ENCODE assay signal across 27 cellular contexts in the genomic region with DNA sequence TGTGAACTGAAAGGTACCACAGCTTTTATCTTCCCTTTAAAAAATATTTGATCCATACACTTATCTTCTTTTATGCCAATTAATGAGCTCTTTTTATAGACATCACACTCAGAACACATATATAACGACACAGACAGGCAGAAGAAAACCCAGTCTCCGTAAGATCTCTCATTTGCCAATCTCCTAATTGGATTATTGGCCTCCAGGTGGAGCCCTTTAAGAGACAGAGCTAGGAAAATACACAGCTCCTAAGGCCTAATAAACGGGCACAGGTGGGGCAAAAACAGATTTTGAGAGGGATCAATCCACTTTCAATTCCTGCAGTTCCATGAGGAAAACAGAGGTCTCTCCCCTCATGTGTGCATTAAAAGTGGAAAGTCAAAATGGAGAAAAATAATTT.
DNase-seq lines count a peak whose midpoint lies in the region; ATAC-seq and TF ChIP-seq lines count a peak whose summit lies in the region.
"Had no signal": no experiment of that assay in that cellular context is flagged by ENCODE, and none has a peak within 500 bp of the region (broad histone marks: within the 10 kb centered on the region; RNA-seq: fewer than 3 reads in every experiment).

No MANE protein-coding gene starts in this region.

- H3K9me2 ChIP-seq in PC-3 (replicated peaks; ENCODE audit: low read length), result no peaks in the 10 kb centered on the region

- no TSS peak for BruUV-seq in PC-3 (replicated peaks; lab: Mats Ljungman, UMichigan)

- TF ChIP-seq CTCF in PC-3 (conservative IDR thresholded peaks at IDR 0.05; ENCODE audit: low read depth, low read length) (no peak; the same call in 1 of the 2 replicates), neural crest cell (conservative IDR thresholded peaks at IDR 0.05) (peak; percentile 40)

- H3K4me3 Mint-ChIP-seq in neural crest cell, result no peak overlapping the region
- H3K4me3 Mint-ChIP-seq: activated B cell treated with CpG ODN at 0.5 μM for 24 hours; CD4-positive, alpha-beta T cell; naive B cell had no signal

- no peak overlapping the region for H3K9ac ChIP-seq in PC-3 (ENCODE audit: low read length)
- H3K9ac ChIP-seq: KMS-11 had no signal

- H3K27ac ChIP-seq in PC-3 (ENCODE audit: low read length), result no peak overlapping the region
- H3K27ac ChIP-seq: coronary artery, gastroesophageal sphincter, KMS-11, left ventricle myocardium inferior, upper lobe of right lung had no signal

- H3K27ac Mint-ChIP-seq in neural crest cell (ENCODE audit: unreplicated experiment), result no peak overlapping the region
- H3K27ac Mint-ChIP-seq: activated B cell treated with CpG ODN at 0.5 μM for 24 hours; CD4-positive, alpha-beta T cell; naive B cell had no signal

- H3K4me1 Mint-ChIP-seq in neural crest cell, result peaks cover 35% of the 10 kb centered on the region
- H3K4me1 Mint-ChIP-seq: activated B cell treated with CpG ODN at 0.5 μM for 24 hours, naive B cell had no signal

- ATAC-seq in PC-3, result no peak
- ATAC-seq: gastroesophageal sphincter, upper lobe of right lung had no signal

- H3K36me3 Mint-ChIP-seq in neural crest cell (ENCODE audit: low read depth), result peaks cover 7% of the 10 kb centered on the region
- H3K36me3 Mint-ChIP-seq: naive B cell had no signal

- no peak overlapping the region for H3K4me3 ChIP-seq in PC-3 (ENCODE audit: low read length)
- H3K4me3 ChIP-seq: coronary artery, gastroesophageal sphincter, left ventricle myocardium inferior, smooth muscle cell, upper lobe of right lung had no signal

- H3K4me2 ChIP-seq in PC-3 (ENCODE audit: low read length), result no peak overlapping the region
- H3K4me2 ChIP-seq: KMS-11 had no signal

- in situ Hi-C loops in KBM-7 (cut with MboI; ENCODE audit: low pct_unique_long_range_greater_than_20kb, low sequenced_read_pairs), result no loop called here

- H3F3A ChIP-seq in PC-3 (ENCODE audit: low read length, unreplicated experiment), result no peaks in the 10 kb centered on the region

- intact Hi-C loops in PC-3 (cut with micrococcal nuclease), result no loop called here

- CTCF ChIA-PET in PC-3 (lab: Charles Lee), result no interaction called here

- no peak overlapping the region for H2AFZ ChIP-seq in PC-3 (ENCODE audit: low read length)

- no peaks in the 10 kb centered on the region for H3K79me2 ChIP-seq in PC-3 (ENCODE audit: low read length)

- no peaks in the 10 kb centered on the region for H3K36me3 ChIP-seq in PC-3 (ENCODE audit: low read depth, low read length)
- H3K36me3 ChIP-seq: gastroesophageal sphincter, left ventricle myocardium inferior, upper lobe of right lung had no signal

- H3K9me3 ChIP-seq in PC-3 (ENCODE audit: low read length), result 0 out of 2 replicates have a peak, but pooled peaks cover 2% of the 10 kb centered on the region
- H3K9me3 ChIP-seq: gastroesophageal sphincter, upper lobe of right lung had no signal

- POLR2A ChIA-PET in PC-3 (lab: Charles Lee; ENCODE audit: unreplicated experiment), result no interaction called here

- DNase-seq in DMS 273 (lab: John Stamatoyannopoulos, UW; ENCODE audit: unreplicated experiment) (peak; percentile 7), DMS 273 treated with DMSO at 0.1 percent for 48 hours (lab: John Stamatoyannopoulos, UW) (no peak), KBM-7 (peak; percentile 8), PC-3 (peak; percentile 20), neural crest cell (ENCODE audit: low read depth, low spot score) (no peak), NCI-H2107 (lab: John Stamatoyannopoulos, UW) (no peak), NCI-H1436 (lab: John Stamatoyannopoulos, UW) (no peak), NCI-H226 (no peak)
- DNase-seq: 8988T; activated B cell treated with CpG ODN at 0.5 μM for 24 hours; activated CD4-positive, alpha-beta T cell treated with anti-CD3 and anti-CD28 coated beads, Interleukin-2, amount 50 U/mL, for 4 hours; activated naive CD4-positive, alpha-beta T cell treated with anti-CD3 and anti-CD28 coated beads, Interleukin-2, amount 50 U/mL, for 16 hours; CD4-positive, alpha-beta T cell; DMS153; HCEC 1CT; hippocampal formation; left ventricle myocardium inferior; naive B cell; NCI-H187; NCI-H510A; occipital lobe; T-helper 9 cell; upper lobe of right lung had no signal

- no peaks in the 10 kb centered on the region for H3K27me3 ChIP-seq in PC-3 (ENCODE audit: low read length)
- H3K27me3 ChIP-seq: gastroesophageal sphincter, upper lobe of right lung had no signal

- no peaks in the 10 kb centered on the region for H4K20me1 ChIP-seq in PC-3 (ENCODE audit: low read length)

- peaks cover 12% of the 10 kb centered on the region for H3K9me3 Mint-ChIP-seq in neural crest cell

- no peaks in the 10 kb centered on the region for H3K4me1 ChIP-seq in PC-3 (ENCODE audit: insufficient read depth, low read length)
- H3K4me1 ChIP-seq: gastroesophageal sphincter, left ventricle myocardium inferior, upper lobe of right lung had no signal

- no peaks in the 10 kb centered on the region for H3K27me3 Mint-ChIP-seq in neural crest cell (ENCODE audit: low read depth)
- H3K27me3 Mint-ChIP-seq: activated B cell treated with CpG ODN at 0.5 μM for 24 hours; CD4-positive, alpha-beta T cell; naive B cell had no signal

Comparison
In these comparisons a context has a peak if more than half of its experiments do, and no peak if none do; other contexts are left out.
1. DNase-seq: peak in DMS 273 (single experiment), KBM-7 (single experiment) and PC-3 (single experiment); none in DMS 273 treated with DMSO at 0.1 percent for 48 hours (single experiment), neural crest cell (single experiment), NCI-H2107 (single experiment), NCI-H1436 (single experiment) and NCI-H226 (single experiment).